ENCODE assay signal across 17 cellular contexts in the genomic region with DNA sequence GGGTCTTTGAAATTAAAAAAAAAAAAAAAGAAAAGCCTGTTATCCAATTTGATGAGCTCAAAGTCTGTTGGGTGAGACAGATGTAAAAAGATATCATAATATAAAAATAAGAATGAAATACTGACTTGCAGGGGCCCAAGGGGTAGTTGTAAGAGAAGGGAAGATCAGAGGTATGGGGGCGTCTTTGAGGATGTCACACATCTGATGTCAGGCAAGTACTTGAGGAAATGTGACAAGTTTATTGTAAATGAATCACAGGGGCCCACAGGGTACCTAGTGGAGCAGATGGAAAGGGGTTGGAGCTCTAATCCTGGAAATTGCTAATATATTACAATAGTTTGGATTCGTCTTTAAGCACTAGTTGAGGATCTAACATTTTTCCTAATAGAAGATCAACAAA.
DNase-seq lines count a peak whose midpoint lies in the region; ATAC-seq and TF ChIP-seq lines count a peak whose summit lies in the region.
"Had no signal": no experiment of that assay in that cellular context is flagged by ENCODE, and none has a peak within 500 bp of the region (broad histone marks: within the 10 kb centered on the region; RNA-seq: fewer than 3 reads in every experiment).

No MANE protein-coding gene starts in this region.

- H3K36me3 ChIP-seq in CD4-positive, CD25-positive, alpha-beta regulatory T cell (ENCODE audit: control insufficient read depth, insufficient read depth, low read length): no peaks in the 10 kb centered on the region
- no peaks in the 10 kb centered on the region for H3K36me3 ChIP-seq in MM.1S (replicated peaks; ENCODE audit: insufficient read depth, low read length)
- peaks cover 5% of the 10 kb centered on the region for H3K36me3 ChIP-seq in adipocyte (ENCODE audit: control insufficient read depth, insufficient read depth, low read length, severe bottlenecking)
- no peaks in the 10 kb centered on the region for H3K36me3 ChIP-seq in osteoblast (ENCODE audit: insufficient read depth, low read length)
- H3K36me3 ChIP-seq in SJCRH30: no peaks in the 10 kb centered on the region
- H3K36me3 ChIP-seq: neural progenitor cell, Peyer's patch had no signal

- H2AFZ ChIP-seq in MM.1S (ENCODE audit: low read length): no peak overlapping the region
- no peak overlapping the region for H2AFZ ChIP-seq in osteoblast (ENCODE audit: low read length)
- H2AFZ ChIP-seq: neural progenitor cell had no signal

- H3K27me3 Mint-ChIP-seq in CD4-positive, CD25-positive, alpha-beta regulatory T cell: no peaks in the 10 kb centered on the region

- peaks cover 42 to 89% (median 68%) of the 10 kb centered on the region in 4 donors for H3K4me1 Mint-ChIP-seq in CD4-positive, CD25-positive, alpha-beta regulatory T cell

- H3K79me2 ChIP-seq in MM.1S (ENCODE audit: low read length) (peaks cover 53% of the 10 kb centered on the region), osteoblast (ENCODE audit: insufficient read depth, low read length) (peaks cover 68% of the 10 kb centered on the region)

- H3F3A ChIP-seq in MM.1S (ENCODE audit: insufficient read depth, low read length): peaks cover 57% of the 10 kb centered on the region

- no peak for DNase-seq in CD4-positive, CD25-positive, alpha-beta regulatory T cell
- DNase-seq in MM.1S (no peak), adipocyte (ENCODE audit: low read depth) (no peak), osteoblast (ENCODE audit: insufficient read length, low spot score, missing footprints) (no peak), superior temporal gyrus (ENCODE audit: extremely low spot score) (no peak), NCI-H1694 (lab: John Stamatoyannopoulos, UW) (no peak), SJCRH30 (no peak)
- DNase-seq: activated effector memory CD4-positive, alpha-beta T cell treated with anti-CD3 and anti-CD28 coated beads, Interleukin-2, amount 50 U/mL, for 16 hours; COR-L47; dorsolateral prefrontal cortex; foreskin keratinocyte; kidney; MV-4-11; Peyer's patch; stimulated activated naive CD4-positive, alpha-beta T cell treated with Interleukin-2 at 50 U/mL for 16 hours had no signal

- H3K27ac ChIP-seq in CD4-positive, CD25-positive, alpha-beta regulatory T cell (ENCODE audit: insufficient read depth, low read length, poor library complexity, severe bottlenecking): peak overlapping the region; percentile 88
- H3K27ac ChIP-seq in MM.1S (ENCODE audit: low read length) (peak overlapping the region; percentile 74; the same call in 1 of the 2 replicates), osteoblast (ENCODE audit: low read depth, low read length) (peak overlapping the region; percentile 76), SJCRH30 (no peak overlapping the region)
- H3K27ac ChIP-seq: foreskin keratinocyte, neural progenitor cell had no signal

- no peaks in the 10 kb centered on the region for H4K20me1 ChIP-seq in MM.1S (ENCODE audit: insufficient read depth, low read length)
- no peaks in the 10 kb centered on the region for H4K20me1 ChIP-seq in osteoblast (ENCODE audit: insufficient read depth, low read length)

- H3K27ac Mint-ChIP-seq in CD4-positive, CD25-positive, alpha-beta regulatory T cell: peak overlapping the region; percentile 87 to 99 (median 88)

- ATAC-seq in CD4-positive, CD25-positive, alpha-beta regulatory T cell (ENCODE audit: low read depth in 2 of 2): no peak
- no peak for ATAC-seq in HG02870 (IDR thresholded peaks at IDR 0.05; ENCODE audit: unreplicated experiment)
- ATAC-seq: foreskin keratinocyte had no signal

- H3K4me2 ChIP-seq in MM.1S (ENCODE audit: low read depth, low read length) (0 out of 2 replicates have a peak overlapping the region, but pooled peaks have one; percentile 59), osteoblast (ENCODE audit: insufficient read depth, low read length) (no peak overlapping the region)
- H3K4me2 ChIP-seq: neural progenitor cell had no signal

- TF ChIP-seq CTCF in MM.1S (IDR thresholded peaks at IDR 0.05; ENCODE audit: low read length) (no peak), osteoblast (IDR thresholded peaks at IDR 0.05; ENCODE audit: extremely low read depth, low read depth, low read length) (no peak)

- peaks cover 90% of the 10 kb centered on the region for H3K4me1 ChIP-seq in CD4-positive, CD25-positive, alpha-beta regulatory T cell (ENCODE audit: control insufficient read depth, insufficient read depth, low read length, poor library complexity, severe bottlenecking)
- H3K4me1 ChIP-seq in MM.1S (ENCODE audit: low read length) (peaks cover 81% of the 10 kb centered on the region), adipocyte (ENCODE audit: control insufficient read depth, insufficient read depth, low read length) (peaks cover 56% of the 10 kb centered on the region), osteoblast (ENCODE audit: insufficient read depth, low read length) (peaks cover 46% of the 10 kb centered on the region), SJCRH30 (peaks cover 19% of the 10 kb centered on the region)

- no peaks in the 10 kb centered on the region for H3K9me2 ChIP-seq in MM.1S (replicated peaks; ENCODE audit: insufficient read depth, low read length)

- no peaks in the 10 kb centered on the region for H3K9me3 ChIP-seq in CD4-positive, CD25-positive, alpha-beta regulatory T cell (ENCODE audit: control insufficient read depth in 2 of 2, low read length in 2 of 2)
- H3K9me3 ChIP-seq in MM.1S (replicated peaks; ENCODE audit: insufficient read depth, low read length) (no peaks in the 10 kb centered on the region), adipocyte (ENCODE audit: control insufficient read depth, low read length) (no peaks in the 10 kb centered on the region), osteoblast (ENCODE audit: low read depth, low read length) (no peaks in the 10 kb centered on the region), SJCRH30 (replicated peaks) (no peaks in the 10 kb centered on the region)
- H3K9me3 ChIP-seq: Peyer's patch had no signal

- H3K27me3 ChIP-seq in CD4-positive, CD25-positive, alpha-beta regulatory T cell (ENCODE audit: control insufficient read depth, insufficient read depth, low read length): no peaks in the 10 kb centered on the region
- no peaks in the 10 kb centered on the region for H3K27me3 ChIP-seq in MM.1S (replicated peaks; ENCODE audit: insufficient read depth, low read length)
- H3K27me3 ChIP-seq in adipocyte (replicated peaks; ENCODE audit: control insufficient read depth, insufficient read depth, low read length): no peaks in the 10 kb centered on the region
- no peaks in the 10 kb centered on the region for H3K27me3 ChIP-seq in osteoblast (ENCODE audit: insufficient read depth, low read length)
- H3K27me3 ChIP-seq in SJCRH30: no peaks in the 10 kb centered on the region
- H3K27me3 ChIP-seq: dorsolateral prefrontal cortex, foreskin keratinocyte, neural progenitor cell, Peyer's patch had no signal

- H3K9ac ChIP-seq in MM.1S (ENCODE audit: low read length): no peak overlapping the region
- peak overlapping the region; percentile 59 for H3K9ac ChIP-seq in adipocyte (ENCODE audit: low read length)
- H3K9ac ChIP-seq: neural progenitor cell had no signal

- H3K36me3 Mint-ChIP-seq in CD4-positive, CD25-positive, alpha-beta regulatory T cell: peaks cover 11% of the 10 kb centered on the region
- H3K36me3 Mint-ChIP-seq: neural progenitor cell had no signal

- H3K9me3 Mint-ChIP-seq in CD4-positive, CD25-positive, alpha-beta regulatory T cell: peaks cover 0 to 4% (median 0%) of the 10 kb centered on the region in 7 donors
- H3K9me3 Mint-ChIP-seq: neural progenitor cell had no signal

- no peak overlapping the region for H3K4me3 ChIP-seq in CD4-positive, CD25-positive, alpha-beta regulatory T cell (ENCODE audit: low read depth, low read length)
- H3K4me3 ChIP-seq in MM.1S (ENCODE audit: low read length) (no peak overlapping the region), adipocyte (ENCODE audit: low read length) (no peak overlapping the region), osteoblast (ENCODE audit: insufficient read depth, low read length) (no peak overlapping the region), SJCRH30 (no peak overlapping the region)
- H3K4me3 ChIP-seq: dorsolateral prefrontal cortex, neural progenitor cell, Peyer's patch had no signal

- peak overlapping the region; percentile 5 to 77 (median 52) for H3K4me3 Mint-ChIP-seq in CD4-positive, CD25-positive, alpha-beta regulatory T cell
- H3K4me3 Mint-ChIP-seq: neural progenitor cell had no signal
